ENCODE assay signal across 16 cellular contexts in the genomic region with DNA sequence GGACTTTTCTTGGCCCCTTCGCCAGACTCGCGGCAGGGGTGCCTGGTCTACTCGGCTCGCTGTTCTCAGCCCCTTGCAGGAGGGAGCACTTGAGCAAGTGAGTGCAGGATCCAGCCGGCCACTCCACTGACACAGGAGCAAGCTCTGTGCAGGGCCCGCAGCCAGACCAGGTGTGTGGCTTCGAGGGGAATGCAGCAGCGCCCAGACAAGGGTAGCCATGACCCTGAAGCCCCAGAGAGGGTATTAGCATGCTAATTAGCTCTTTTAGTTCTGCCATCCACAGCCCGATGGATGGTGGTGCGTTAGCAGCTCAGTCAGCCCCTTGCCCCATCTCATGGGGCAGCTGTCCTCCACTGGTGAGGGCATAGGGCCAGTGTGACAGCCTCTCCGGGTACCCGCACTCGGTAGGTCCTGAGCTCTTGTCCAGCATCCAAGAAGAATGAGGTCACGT.
DNase-seq lines count a peak whose midpoint lies in the region; ATAC-seq and TF ChIP-seq lines count a peak whose summit lies in the region.
"Had no signal": no experiment of that assay in that cellular context is flagged by ENCODE, and none has a peak within 500 bp of the region (broad histone marks: within the 10 kb centered on the region; RNA-seq: fewer than 3 reads in every experiment).

No MANE protein-coding gene starts in this region.

- H3K9me3 ChIP-seq in MG63 = no peaks in the 10 kb centered on the region
- no peaks in the 10 kb centered on the region for H3K9me3 ChIP-seq in suprapubic skin
- H3K9me3 ChIP-seq: adrenal gland had no signal

- TF ChIP-seq POLR2A in lower leg skin (IDR thresholded peaks at IDR 0.05) (no peak), suprapubic skin (IDR thresholded peaks at IDR 0.05) (no peak)

- peaks cover 15% of the 10 kb centered on the region for H3K4me1 ChIP-seq in suprapubic skin
- H3K4me1 ChIP-seq: adrenal gland had no signal

- H3K36me3 ChIP-seq in MG63 (no peaks in the 10 kb centered on the region), suprapubic skin (no peaks in the 10 kb centered on the region)
- H3K36me3 ChIP-seq: adrenal gland had no signal

- DNase-seq in MG63 = peak; percentile 26
- DNase-seq in activated CD8-positive, alpha-beta memory T cell treated with anti-CD3 and anti-CD28 coated beads, Interleukin-2, amount 50 U/mL, for 4 hours = peak; percentile 6
- peak; percentile 13 to 82 for DNase-seq in lower leg skin (ENCODE audit: low spot score in 2 of 2)
- peak; percentile 51 to 65 for DNase-seq in suprapubic skin (ENCODE audit: low spot score in 2 of 2)
- DNase-seq in mucosa of gallbladder (ENCODE audit: low spot score) = no peak
- DNase-seq in GM13976 (ENCODE audit: low spot score) = no peak
- DNase-seq: activated T-cell treated with anti-CD3 and anti-CD28 coated beads, Interleukin-2, amount 50 U/mL, for 1 hour; MM.1S; NCI-H2081; NCI-H774; SHP77 treated with DMSO at 0.1 percent for 48 hours had no signal

- ATAC-seq in HG02610 (IDR thresholded peaks at IDR 0.05; ENCODE audit: unreplicated experiment) (no peak), HG03175 (IDR thresholded peaks at IDR 0.05; ENCODE audit: unreplicated experiment) (no peak)
- ATAC-seq: naive thymus-derived CD8-positive, alpha-beta T cell had no signal

- in situ Hi-C loops in GM13976 (cut with MboI; ENCODE audit: low sequenced_read_pairs, unreplicated experiment) = no loop called here

- H3K4me3 ChIP-seq in MG63 (no peak overlapping the region), lower leg skin (ENCODE audit: low read depth, poor library complexity, severe bottlenecking) (no peak overlapping the region), suprapubic skin (no peak overlapping the region)
- H3K4me3 ChIP-seq: adrenal gland, hepatocyte had no signal

- no peak for TF ChIP-seq EP300 in suprapubic skin (IDR thresholded peaks at IDR 0.05)

- no peak overlapping the region for H3K27ac ChIP-seq in suprapubic skin
- H3K27ac ChIP-seq: adrenal gland, hepatocyte had no signal

- TF ChIP-seq CTCF in lower leg skin (IDR thresholded peaks at IDR 0.05) (no peak), suprapubic skin (IDR thresholded peaks at IDR 0.05) (no peak), GM13976 (IDR thresholded peaks at IDR 0.05; ENCODE audit: borderline replicate concordance, control extremely low read depth, extremely low read depth, insufficient read depth, missing control alignments) (no peak)

- intact Hi-C loops in lower leg skin (cut with DNase I; ENCODE audit: low total_unique reads) = no loop called here

- 88 to 91% methylated on average over 15 of the region's 15 CpGs for WGBS in lower leg skin, 2 donors
- whole genome bisulfite sequencing in suprapubic skin = 87% methylated on average over 14 of the region's 15 CpGs

- H3K27me3 ChIP-seq in MG63 = no peaks in the 10 kb centered on the region
- no peaks in the 10 kb centered on the region for H3K27me3 ChIP-seq in suprapubic skin
- H3K27me3 ChIP-seq: adrenal gland, hepatocyte had no signal

Comparison
In these comparisons a context has a peak if more than half of its experiments do, and no peak if none do; other contexts are left out.
1. DNase-seq: peak in MG63 (single experiment), activated CD8-positive, alpha-beta memory T cell treated with anti-CD3 and anti-CD28 coated beads, Interleukin-2, amount 50 U/mL, for 4 hours (single experiment), lower leg skin (2 of 2) and suprapubic skin (2 of 2); none in mucosa of gallbladder (single experiment) and GM13976 (single experiment).